1 cellular context compared by ENCODE assay signal in genomic region chr5:141513021-141513626, GRCh38.
A peak's percentile ranks its signal among the peaks of the same experiment; 100 is the strongest.
TF ChIP-seq lines count a peak whose summit lies in the region.

No MANE protein-coding gene starts in this region.

TF ChIP-seq in GM12878, 131 proteins besides CTCF, POLR2A, EP300 and RAD21 (continues in another document):
- TF ChIP-seq CEBPZ (IDR thresholded peaks at IDR 0.05; ENCODE audit: low read depth, low read length), result no peak
- TF ChIP-seq NFIC (IDR thresholded peaks at IDR 0.05; ENCODE audit: low read depth, low read length), result no peak
- TF ChIP-seq IRF5 (IDR thresholded peaks at IDR 0.05; ENCODE audit: borderline replicate concordance), result no peak
- TF ChIP-seq NKRF (conservative IDR thresholded peaks at IDR 0.05), result no peak
- no peak for TF ChIP-seq ZNF622 (IDR thresholded peaks at IDR 0.05)
- TF ChIP-seq SMAD1 (IDR thresholded peaks at IDR 0.05; ENCODE audit: low read depth, partially characterized antibody), result no peak
- no peak for TF ChIP-seq KLF5 (IDR thresholded peaks at IDR 0.05; ENCODE audit: partially characterized antibody)
- TF ChIP-seq ZSCAN29 (IDR thresholded peaks at IDR 0.05), result no peak
- TF ChIP-seq JUNB (IDR thresholded peaks at IDR 0.05), result no peak
- TF ChIP-seq IKZF2 (IDR thresholded peaks at IDR 0.05), result no peak
- no peak for TF ChIP-seq PRDM15 (CRISPR knock-in tag; IDR thresholded peaks at IDR 0.05)
- TF ChIP-seq ZBTB33 (IDR thresholded peaks at IDR 0.05), result no peak
- peak; percentile 48 for TF ChIP-seq PBX3 (IDR thresholded peaks at IDR 0.05; ENCODE audit: insufficient replicate concordance, low read depth, low read length)
- TF ChIP-seq E2F4 (IDR thresholded peaks at IDR 0.05; ENCODE audit: low read depth, low read length), result no peak
- TF ChIP-seq ZNF274 (IDR thresholded peaks at IDR 0.05; ENCODE audit: insufficient read depth, insufficient read length), result no peak
- TF ChIP-seq CUX1 (IDR thresholded peaks at IDR 0.05; ENCODE audit: insufficient replicate concordance, low read depth, low read length), result no peak
- no peak for TF ChIP-seq TBL1XR1 (IDR thresholded peaks at IDR 0.05; ENCODE audit: low read depth, low read length)
- peak in 1 of 2 experiments; percentile 65; a peak in 2 of 3 replicates for TF ChIP-seq EGR1 (IDR thresholded peaks at IDR 0.05; ENCODE audit: borderline replicate concordance in 1 of 2, low read depth in 2 of 2, low read length in 2 of 2)
- TF ChIP-seq PAX8 (IDR thresholded peaks at IDR 0.05), result no peak
- no peak for TF ChIP-seq HDAC6 (IDR thresholded peaks at IDR 0.05; ENCODE audit: unreplicated experiment)
- TF ChIP-seq RUNX3 (IDR thresholded peaks at IDR 0.05; ENCODE audit: low read length), result no peak
- TF ChIP-seq NBN (IDR thresholded peaks at IDR 0.05), result peak; percentile 8; the same call in 1 of the 2 replicates
- no peak for TF ChIP-seq NR2F1 (conservative IDR thresholded peaks at IDR 0.05)
- TF ChIP-seq FOS (IDR thresholded peaks at IDR 0.05; ENCODE audit: borderline replicate concordance, extremely low read depth, insufficient read length), result no peak
- TF ChIP-seq RB1 (IDR thresholded peaks at IDR 0.05; ENCODE audit: borderline replicate concordance), result no peak
- peak; percentile 30; the same call in 1 of the 2 replicates for TF ChIP-seq YY1 (IDR thresholded peaks at IDR 0.05; ENCODE audit: low read depth, low read length)
- TF ChIP-seq SRF (IDR thresholded peaks at IDR 0.05; ENCODE audit: low read depth in 2 of 2, low read length in 2 of 2), result no peak
- no peak for TF ChIP-seq SREBF2 (IDR thresholded peaks at IDR 0.05; ENCODE audit: low read length)
- no peak for TF ChIP-seq BMI1 (IDR thresholded peaks at IDR 0.05; ENCODE audit: borderline replicate concordance)
- no peak for TF ChIP-seq EED (IDR thresholded peaks at IDR 0.05; ENCODE audit: low read depth)
- 0 out of 3 replicates have a peak, but pooled peaks have one; percentile 11 for TF ChIP-seq POU2F2 (IDR thresholded peaks at IDR 0.05; ENCODE audit: borderline replicate concordance, low read depth, low read length)
- TF ChIP-seq MEF2A (IDR thresholded peaks at IDR 0.05; ENCODE audit: insufficient read depth, low read depth, low read length), result no peak
- no peak for TF ChIP-seq RELA (IDR thresholded peaks at IDR 0.05; ENCODE audit: borderline replicate concordance, partially characterized antibody)
- TF ChIP-seq SMARCA5 (IDR thresholded peaks at IDR 0.05), result no peak
- TF ChIP-seq USF2 (IDR thresholded peaks at IDR 0.05; ENCODE audit: borderline replicate concordance, low read depth, low read length), result no peak
